ENCODE assay signal across 1 cellular context in the genomic region with DNA sequence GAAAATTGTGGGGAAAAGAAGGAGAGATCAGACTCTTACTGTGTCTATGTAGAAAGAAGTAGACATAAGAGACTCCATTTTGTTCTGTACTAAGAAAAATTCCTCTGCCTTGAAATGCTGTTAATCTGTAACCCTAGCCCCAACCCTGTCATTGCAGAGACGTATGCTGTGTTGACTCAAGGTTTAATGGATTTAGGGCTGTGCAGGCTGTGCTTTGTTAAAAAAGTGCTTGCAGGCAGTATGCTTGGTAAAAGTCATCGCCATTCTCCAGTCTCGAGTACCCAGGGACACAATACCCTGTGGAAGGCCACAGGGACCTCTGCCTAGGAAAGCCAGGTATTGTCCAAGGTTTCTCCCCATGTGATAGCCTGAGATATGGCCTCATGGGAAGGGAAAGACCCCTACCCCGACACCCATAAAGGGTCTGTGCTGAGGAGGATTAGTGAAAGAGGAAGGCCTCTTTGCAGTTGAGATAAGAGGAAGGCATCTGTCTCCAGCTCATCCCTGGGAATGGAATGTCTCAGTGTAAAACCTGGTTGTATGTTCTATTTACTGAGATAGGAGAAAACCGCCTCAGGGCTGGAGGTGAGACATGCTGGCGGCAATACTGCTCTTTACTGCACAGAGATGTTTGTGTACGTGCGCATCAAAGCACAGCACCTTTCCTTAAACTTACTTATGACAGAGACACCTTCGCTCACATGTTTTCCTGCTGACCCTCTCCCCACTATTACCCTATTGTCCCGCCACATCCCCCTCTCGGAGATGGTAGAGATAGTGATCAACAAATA.
TF ChIP-seq lines count a peak whose summit lies in the region.

No MANE protein-coding gene starts in this region.

TF ChIP-seq in HepG2, 621 proteins besides CTCF, POLR2A, EP300 and RAD21 (continued from another document):
- TF ChIP-seq, protein P1, sequence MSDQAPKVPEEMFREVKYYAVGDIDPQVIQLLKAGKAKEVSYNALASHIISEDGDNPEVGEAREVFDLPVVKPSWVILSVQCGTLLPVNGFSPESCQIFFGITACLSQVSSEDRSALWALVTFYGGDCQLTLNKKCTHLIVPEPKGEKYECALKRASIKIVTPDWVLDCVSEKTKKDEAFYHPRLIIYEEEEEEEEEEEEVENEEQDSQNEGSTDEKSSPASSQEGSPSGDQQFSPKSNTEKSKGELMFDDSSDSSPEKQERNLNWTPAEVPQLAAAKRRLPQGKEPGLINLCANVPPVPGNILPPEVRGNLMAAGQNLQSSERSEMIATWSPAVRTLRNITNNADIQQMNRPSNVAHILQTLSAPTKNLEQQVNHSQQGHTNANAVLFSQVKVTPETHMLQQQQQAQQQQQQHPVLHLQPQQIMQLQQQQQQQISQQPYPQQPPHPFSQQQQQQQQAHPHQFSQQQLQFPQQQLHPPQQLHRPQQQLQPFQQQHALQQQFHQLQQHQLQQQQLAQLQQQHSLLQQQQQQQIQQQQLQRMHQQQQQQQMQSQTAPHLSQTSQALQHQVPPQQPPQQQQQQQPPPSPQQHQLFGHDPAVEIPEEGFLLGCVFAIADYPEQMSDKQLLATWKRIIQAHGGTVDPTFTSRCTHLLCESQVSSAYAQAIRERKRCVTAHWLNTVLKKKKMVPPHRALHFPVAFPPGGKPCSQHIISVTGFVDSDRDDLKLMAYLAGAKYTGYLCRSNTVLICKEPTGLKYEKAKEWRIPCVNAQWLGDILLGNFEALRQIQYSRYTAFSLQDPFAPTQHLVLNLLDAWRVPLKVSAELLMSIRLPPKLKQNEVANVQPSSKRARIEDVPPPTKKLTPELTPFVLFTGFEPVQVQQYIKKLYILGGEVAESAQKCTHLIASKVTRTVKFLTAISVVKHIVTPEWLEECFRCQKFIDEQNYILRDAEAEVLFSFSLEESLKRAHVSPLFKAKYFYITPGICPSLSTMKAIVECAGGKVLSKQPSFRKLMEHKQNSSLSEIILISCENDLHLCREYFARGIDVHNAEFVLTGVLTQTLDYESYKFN (CRISPR knock-in tag; conservative IDR thresholded peaks at IDR 0.05) = peak; percentile 60
- TF ChIP-seq ARID5B (CRISPR knock-in tag; IDR thresholded peaks at IDR 0.05) = peak; percentile 61; the same call in 1 of the 2 replicates
- TF ChIP-seq ZBTB33 (CRISPR knock-in tag; IDR thresholded peaks at IDR 0.05) = peak; percentile 51; the same call in 1 of the 2 replicates
- 0 out of 2 replicates have a peak, but pooled peaks have one; percentile 6 for TF ChIP-seq CEBPG (CRISPR knock-in tag; IDR thresholded peaks at IDR 0.05)
- TF ChIP-seq ZNF768 (CRISPR knock-in tag; IDR thresholded peaks at IDR 0.05) = peak; percentile 73; the same call in 1 of the 2 replicates
